In the genomic region with DNA sequence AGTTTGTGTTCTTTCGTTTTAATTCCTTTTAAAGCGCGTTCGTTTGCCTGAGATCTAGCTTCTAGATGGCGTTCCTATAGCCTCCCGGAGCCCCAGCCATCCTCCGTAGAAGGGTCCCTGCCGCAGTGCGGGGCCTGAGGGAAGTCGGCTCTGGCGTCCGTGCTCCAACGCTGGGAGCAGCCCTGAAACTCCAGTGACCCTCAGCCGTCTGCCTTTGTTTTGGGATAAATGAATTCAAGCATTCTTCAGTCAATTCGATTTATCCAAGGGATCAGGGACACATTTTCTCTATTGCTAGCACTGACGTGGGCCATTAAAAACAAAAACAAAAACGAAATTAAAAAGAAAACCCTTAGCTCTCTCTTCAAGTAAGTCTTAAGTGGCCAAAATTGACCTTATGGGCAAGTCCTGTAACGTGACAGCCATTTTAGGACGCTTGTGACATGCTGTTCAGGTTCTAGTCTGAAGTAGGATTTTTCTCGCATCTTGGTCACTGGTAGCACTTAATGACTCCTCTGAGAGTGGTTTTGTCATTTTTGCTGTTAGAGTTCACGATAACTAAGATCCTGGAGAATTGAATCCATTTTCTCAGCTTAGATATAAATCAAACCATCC, we compare ENCODE assay signal across 8 cellular contexts. TPM values are rescaled to one million over a fixed set of nuclear protein-coding genes. Genes with fewer than 3 reads are reported as not detected.
A peak's percentile ranks its signal among the peaks of the same experiment; 100 is the strongest.
DNase-seq lines count a peak whose midpoint lies in the region; ATAC-seq and TF ChIP-seq lines count a peak whose summit lies in the region.

No MANE protein-coding gene starts in this region.

- H4K20me1 ChIP-seq in OCI-LY1 (ENCODE audit: insufficient read depth, low read length): 0 out of 2 replicates have a peak, but pooled peaks cover 2% of the 10 kb centered on the region

- H2AFZ ChIP-seq in OCI-LY1 (ENCODE audit: low read length): peak overlapping the region; percentile 63

- TF ChIP-seq POLR2A in transverse colon (IDR thresholded peaks at IDR 0.05): no peak

- DNase-seq in AG20443 (ENCODE audit: low spot score): peak; percentile 13
- DNase-seq in choroid plexus epithelial cell (ENCODE audit: low read depth): no peak
- DNase-seq in medulla oblongata (ENCODE audit: extremely low spot score): peak; percentile 70
- DNase-seq in transverse colon: no peak
- no peak for DNase-seq in UCSD-AML1 (lab: John Stamatoyannopoulos, UW; ENCODE audit: unreplicated experiment)

- peaks cover 16% of the 10 kb centered on the region for H3K79me2 ChIP-seq in OCI-LY1 (ENCODE audit: insufficient read depth, low read length)

- no peak for TF ChIP-seq EP300 in transverse colon (IDR thresholded peaks at IDR 0.05; ENCODE audit: low read depth)

- H3F3A ChIP-seq in OCI-LY1 (ENCODE audit: insufficient read depth, low read length): no peaks in the 10 kb centered on the region

- peak overlapping the region; percentile 45 for H3K27ac ChIP-seq in OCI-LY1 (ENCODE audit: low read depth, low read length, poor library complexity, severe bottlenecking)
- H3K27ac ChIP-seq in transverse colon: peak overlapping the region; percentile 85 to 93 (median 92)

- 0 out of 2 replicates have a peak, but pooled peaks cover under 1% of the 10 kb centered on the region for H3K36me3 ChIP-seq in OCI-LY1 (ENCODE audit: insufficient read depth, low read length)
- no peaks in the 10 kb centered on the region for H3K36me3 ChIP-seq in transverse colon

- intact Hi-C loops in transverse colon (cut with DNase I; ENCODE audit: low total_unique reads): loop anchor here (10.0 kb wide), 1 partner anchor 1351 kb away; no protein-coding TSS in a partner anchor

- WGBS in transverse colon (ENCODE audit: low coverage in 1 of 2), 2 donors: 4 to 9% methylated on average over 12 to 21 of the region's 21 CpGs

- H3K4me2 ChIP-seq in OCI-LY1 (ENCODE audit: low read length): peak overlapping the region; percentile 90

- TF ChIP-seq CTCF in OCI-LY1 (IDR thresholded peaks at IDR 0.05; ENCODE audit: low read length) (no peak; the same call in 1 of the 2 replicates), choroid plexus epithelial cell (conservative IDR thresholded peaks at IDR 0.05; ENCODE audit: low read depth, low read length) (no peak), transverse colon (IDR thresholded peaks at IDR 0.05) (no peak)

- H3K9me2 ChIP-seq in OCI-LY1 (ENCODE audit: low read depth, low read length): no peaks in the 10 kb centered on the region

- H3K4me1 ChIP-seq in OCI-LY1 (ENCODE audit: insufficient read depth, low read length, severe bottlenecking): peaks cover 37% of the 10 kb centered on the region
- peaks cover 17 to 37% (median 17%) of the 10 kb centered on the region in 4 donors for H3K4me1 ChIP-seq in transverse colon

- no peaks in the 10 kb centered on the region for H3K9me3 ChIP-seq in OCI-LY1 (ENCODE audit: low read length)
- no peaks in the 10 kb centered on the region for H3K9me3 ChIP-seq in transverse colon

- in situ Hi-C loops in transverse colon (cut with MboI; ENCODE audit: low pct_ligation_motif_present in 1 of 4, low pct_unique_long_range_greater_than_20kb in 1 of 4, low sequenced_read_pairs in 3 of 4): loop anchor here in 1 of 4 donors (25.0 kb wide), 1 partner anchor 1104 kb away; no protein-coding TSS in a partner anchor

- H3K27me3 ChIP-seq in OCI-LY1 (ENCODE audit: insufficient read depth, low read length) (no peaks in the 10 kb centered on the region), transverse colon (no peaks in the 10 kb centered on the region)

- peak overlapping the region; percentile 93 for H3K9ac ChIP-seq in OCI-LY1 (ENCODE audit: low read length)

- H3K4me3 ChIP-seq in OCI-LY1 (ENCODE audit: low read depth, low read length, poor library complexity, severe bottlenecking) (peak overlapping the region; percentile 84), choroid plexus epithelial cell (ENCODE audit: low read depth, low read length) (peak overlapping the region; percentile 81), transverse colon (peak overlapping the region; percentile 50 to 96 (median 72))

- ATAC-seq in GM18511 (IDR thresholded peaks at IDR 0.05; ENCODE audit: unreplicated experiment) (peak; percentile 38), HG02938 (IDR thresholded peaks at IDR 0.05; ENCODE audit: unreplicated experiment) (peak; percentile 16)

RNA-seq across cellular contexts. Expression of gene HSPA13, which starts 0.8 kb away (rescaled TPM):
- total RNA-seq in transverse colon: 10 to 100 TPM in 2 of 4 donors, 1 to 10 TPM in 2; 1.9 to 20.7 (median 13.6) TPM

Comparison
In these comparisons a context has a peak if more than half of its experiments do, and no peak if none do; other contexts are left out.
1. DNase-seq: peak in AG20443 (single experiment) and medulla oblongata (single experiment); none in choroid plexus epithelial cell (single experiment), transverse colon (single experiment) and UCSD-AML1 (single experiment).
2. Peak in every context shown above with its lines, with median percentiles within 50 percentile points of each other: H3K4me3 ChIP-seq.